In the genomic region with DNA sequence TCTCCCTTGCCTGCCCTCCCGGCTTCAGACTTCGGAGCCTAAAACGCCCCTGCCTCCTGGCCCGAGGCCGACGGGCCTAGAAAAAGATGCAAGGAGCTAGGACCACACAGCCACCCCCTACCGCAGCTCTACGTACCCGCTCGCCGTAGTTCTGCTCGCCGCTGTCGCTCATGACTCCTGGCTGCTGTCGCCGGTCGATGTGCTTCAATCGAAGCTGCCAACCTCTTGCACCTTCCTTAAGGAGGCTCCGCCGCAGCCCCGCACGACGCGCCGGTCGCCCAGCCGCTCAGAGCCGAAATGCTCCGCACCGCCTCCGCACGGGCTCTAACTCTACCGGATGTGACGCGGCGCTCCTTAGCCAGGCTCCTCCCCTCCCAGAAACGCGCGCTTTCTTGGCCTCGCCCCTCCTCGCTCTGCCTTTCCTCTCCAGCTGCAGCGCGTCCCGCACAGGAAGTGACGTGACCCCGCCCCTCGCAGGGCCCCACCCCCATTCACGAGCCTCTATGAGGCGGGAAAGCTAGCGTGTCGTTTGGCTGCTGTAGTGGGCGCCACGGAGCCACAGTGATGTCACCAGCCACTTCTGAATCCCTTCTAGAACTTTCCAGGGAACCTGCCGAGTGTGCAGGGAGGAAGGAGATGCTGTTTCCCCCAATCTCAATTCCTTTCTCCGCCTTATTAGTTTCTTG, we compare ENCODE assay signal across 1 cellular context.
TF ChIP-seq lines count a peak whose summit lies in the region.

A gene (minus strand): TSS at position 326 of the 686 bp plus-strand sequence. CDS start 154 bp downstream, at position 172.

TF ChIP-seq in GM12878, 131 proteins besides CTCF, POLR2A, EP300 and RAD21 (continued from another document and continues in another):
- TF ChIP-seq, protein P1, sequence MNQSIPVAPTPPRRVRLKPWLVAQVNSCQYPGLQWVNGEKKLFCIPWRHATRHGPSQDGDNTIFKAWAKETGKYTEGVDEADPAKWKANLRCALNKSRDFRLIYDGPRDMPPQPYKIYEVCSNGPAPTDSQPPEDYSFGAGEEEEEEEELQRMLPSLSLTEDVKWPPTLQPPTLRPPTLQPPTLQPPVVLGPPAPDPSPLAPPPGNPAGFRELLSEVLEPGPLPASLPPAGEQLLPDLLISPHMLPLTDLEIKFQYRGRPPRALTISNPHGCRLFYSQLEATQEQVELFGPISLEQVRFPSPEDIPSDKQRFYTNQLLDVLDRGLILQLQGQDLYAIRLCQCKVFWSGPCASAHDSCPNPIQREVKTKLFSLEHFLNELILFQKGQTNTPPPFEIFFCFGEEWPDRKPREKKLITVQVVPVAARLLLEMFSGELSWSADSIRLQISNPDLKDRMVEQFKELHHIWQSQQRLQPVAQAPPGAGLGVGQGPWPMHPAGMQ (IDR thresholded peaks at IDR 0.05; ENCODE audit: borderline replicate concordance) = no peak
- 0 out of 2 replicates have a peak, but pooled peaks have one; percentile 21 for TF ChIP-seq GATAD2B (conservative IDR thresholded peaks at IDR 0.05; ENCODE audit: low read depth)
- no peak for TF ChIP-seq ZNF622 (IDR thresholded peaks at IDR 0.05)
- TF ChIP-seq RAD51 (IDR thresholded peaks at IDR 0.05) = no peak
- TF ChIP-seq POLR2AphosphoS5 (IDR thresholded peaks at IDR 0.05; ENCODE audit: low read length) = peak; percentile 100
- TF ChIP-seq CREM (IDR thresholded peaks at IDR 0.05; ENCODE audit: low read depth) = peak; percentile 89
- peak; percentile 58 for TF ChIP-seq SMARCA5 (IDR thresholded peaks at IDR 0.05)
- peak; percentile 75 for TF ChIP-seq KLF5 (IDR thresholded peaks at IDR 0.05; ENCODE audit: partially characterized antibody)
- TF ChIP-seq, protein P2, sequence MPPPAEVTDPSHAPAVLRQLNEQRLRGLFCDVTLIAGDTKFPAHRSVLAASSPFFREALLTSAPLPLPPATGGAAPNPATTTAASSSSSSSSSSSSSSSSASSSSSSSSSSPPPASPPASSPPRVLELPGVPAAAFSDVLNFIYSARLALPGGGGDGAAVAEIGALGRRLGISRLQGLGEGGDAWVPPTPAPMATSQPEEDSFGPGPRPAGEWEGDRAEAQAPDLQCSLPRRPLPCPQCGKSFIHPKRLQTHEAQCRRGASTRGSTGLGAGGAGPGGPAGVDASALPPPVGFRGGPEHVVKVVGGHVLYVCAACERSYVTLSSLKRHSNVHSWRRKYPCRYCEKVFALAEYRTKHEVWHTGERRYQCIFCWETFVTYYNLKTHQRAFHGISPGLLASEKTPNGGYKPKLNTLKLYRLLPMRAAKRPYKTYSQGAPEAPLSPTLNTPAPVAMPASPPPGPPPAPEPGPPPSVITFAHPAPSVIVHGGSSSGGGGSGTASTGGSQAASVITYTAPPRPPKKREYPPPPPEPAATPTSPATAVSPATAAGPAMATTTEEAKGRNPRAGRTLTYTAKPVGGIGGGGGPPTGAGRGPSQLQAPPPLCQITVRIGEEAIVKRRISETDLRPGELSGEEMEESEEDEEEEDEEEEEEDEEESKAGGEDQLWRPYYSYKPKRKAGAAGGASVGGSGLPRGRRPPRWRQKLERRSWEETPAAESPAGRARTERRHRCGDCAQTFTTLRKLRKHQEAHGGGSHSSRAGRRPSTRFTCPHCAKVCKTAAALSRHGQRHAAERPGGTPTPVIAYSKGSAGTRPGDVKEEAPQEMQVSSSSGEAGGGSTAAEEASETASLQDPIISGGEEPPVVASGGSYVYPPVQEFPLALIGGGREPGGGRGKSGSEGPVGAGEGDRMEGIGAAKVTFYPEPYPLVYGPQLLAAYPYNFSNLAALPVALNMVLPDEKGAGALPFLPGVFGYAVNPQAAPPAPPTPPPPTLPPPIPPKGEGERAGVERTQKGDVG (CRISPR knock-in tag; IDR thresholded peaks at IDR 0.05) = no peak
- no peak for TF ChIP-seq BRCA1 (IDR thresholded peaks at IDR 0.05; ENCODE audit: low read depth, low read length)
- no peak for TF ChIP-seq NFYA (IDR thresholded peaks at IDR 0.05; ENCODE audit: borderline replicate concordance, low read depth, low read length)
- TF ChIP-seq SMAD1 (IDR thresholded peaks at IDR 0.05; ENCODE audit: low read depth, partially characterized antibody) = no peak
- no peak for TF ChIP-seq RUNX3 (IDR thresholded peaks at IDR 0.05; ENCODE audit: low read length)
- TF ChIP-seq, protein P3, sequence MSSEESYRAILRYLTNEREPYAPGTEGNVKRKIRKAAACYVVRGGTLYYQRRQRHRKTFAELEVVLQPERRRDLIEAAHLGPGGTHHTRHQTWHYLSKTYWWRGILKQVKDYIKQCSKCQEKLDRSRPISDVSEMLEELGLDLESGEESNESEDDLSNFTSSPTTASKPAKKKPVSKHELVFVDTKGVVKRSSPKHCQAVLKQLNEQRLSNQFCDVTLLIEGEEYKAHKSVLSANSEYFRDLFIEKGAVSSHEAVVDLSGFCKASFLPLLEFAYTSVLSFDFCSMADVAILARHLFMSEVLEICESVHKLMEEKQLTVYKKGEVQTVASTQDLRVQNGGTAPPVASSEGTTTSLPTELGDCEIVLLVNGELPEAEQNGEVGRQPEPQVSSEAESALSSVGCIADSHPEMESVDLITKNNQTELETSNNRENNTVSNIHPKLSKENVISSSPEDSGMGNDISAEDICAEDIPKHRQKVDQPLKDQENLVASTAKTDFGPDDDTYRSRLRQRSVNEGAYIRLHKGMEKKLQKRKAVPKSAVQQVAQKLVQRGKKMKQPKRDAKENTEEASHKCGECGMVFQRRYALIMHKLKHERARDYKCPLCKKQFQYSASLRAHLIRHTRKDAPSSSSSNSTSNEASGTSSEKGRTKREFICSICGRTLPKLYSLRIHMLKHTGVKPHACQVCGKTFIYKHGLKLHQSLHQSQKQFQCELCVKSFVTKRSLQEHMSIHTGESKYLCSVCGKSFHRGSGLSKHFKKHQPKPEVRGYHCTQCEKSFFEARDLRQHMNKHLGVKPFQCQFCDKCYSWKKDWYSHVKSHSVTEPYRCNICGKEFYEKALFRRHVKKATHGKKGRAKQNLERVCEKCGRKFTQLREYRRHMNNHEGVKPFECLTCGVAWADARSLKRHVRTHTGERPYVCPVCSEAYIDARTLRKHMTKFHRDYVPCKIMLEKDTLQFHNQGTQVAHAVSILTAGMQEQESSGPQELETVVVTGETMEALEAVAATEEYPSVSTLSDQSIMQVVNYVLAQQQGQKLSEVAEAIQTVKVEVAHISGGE (CRISPR knock-in tag; IDR thresholded peaks at IDR 0.05) = no peak
- peak; percentile 91; the same call in 1 of the 2 replicates for TF ChIP-seq CBFB (IDR thresholded peaks at IDR 0.05; ENCODE audit: low read depth)
- TF ChIP-seq IRF4 (IDR thresholded peaks at IDR 0.05; ENCODE audit: low read depth, low read length) = peak; percentile 44; the same call in 1 of the 2 replicates
- no peak for TF ChIP-seq CHD4 (IDR thresholded peaks at IDR 0.05)
- no peak for TF ChIP-seq SIN3A (IDR thresholded peaks at IDR 0.05; ENCODE audit: low read depth, low read length)
- TF ChIP-seq, protein P4, sequence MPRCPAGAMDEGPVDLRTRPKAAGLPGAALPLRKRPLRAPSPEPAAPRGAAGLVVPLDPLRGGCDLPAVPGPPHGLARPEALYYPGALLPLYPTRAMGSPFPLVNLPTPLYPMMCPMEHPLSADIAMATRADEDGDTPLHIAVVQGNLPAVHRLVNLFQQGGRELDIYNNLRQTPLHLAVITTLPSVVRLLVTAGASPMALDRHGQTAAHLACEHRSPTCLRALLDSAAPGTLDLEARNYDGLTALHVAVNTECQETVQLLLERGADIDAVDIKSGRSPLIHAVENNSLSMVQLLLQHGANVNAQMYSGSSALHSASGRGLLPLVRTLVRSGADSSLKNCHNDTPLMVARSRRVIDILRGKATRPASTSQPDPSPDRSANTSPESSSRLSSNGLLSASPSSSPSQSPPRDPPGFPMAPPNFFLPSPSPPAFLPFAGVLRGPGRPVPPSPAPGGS (IDR thresholded peaks at IDR 0.05; ENCODE audit: borderline replicate concordance, insufficient read depth, low read depth, low read length, poor library complexity, severe bottlenecking) = no peak
- no peak for TF ChIP-seq NRF1 (conservative IDR thresholded peaks at IDR 0.05; ENCODE audit: low read depth, low read length)
- peak; percentile 98 for TF ChIP-seq LARP7 (IDR thresholded peaks at IDR 0.05)
- TF ChIP-seq PAX8 (IDR thresholded peaks at IDR 0.05) = no peak
- TF ChIP-seq STAT1 (conservative IDR thresholded peaks at IDR 0.05) = no peak
- no peak; the same call in 1 of the 2 replicates for TF ChIP-seq IKZF1 (conservative IDR thresholded peaks at IDR 0.05)
- TF ChIP-seq ZNF274 (IDR thresholded peaks at IDR 0.05; ENCODE audit: insufficient read depth, insufficient read length) = no peak
- TF ChIP-seq STAT3 (IDR thresholded peaks at IDR 0.05; ENCODE audit: low read depth, low read length) = no peak
- TF ChIP-seq ETV6 (conservative IDR thresholded peaks at IDR 0.05 in 1 of 2, IDR thresholded peaks at IDR 0.05 in 1 of 2; ENCODE audit: borderline replicate concordance in 1 of 2, low read depth in 1 of 2) = peak in 1 of 2 experiments; percentile 11; a peak in 1 of 4 replicates
- TF ChIP-seq ZZZ3 (IDR thresholded peaks at IDR 0.05; ENCODE audit: control insufficient read depth, insufficient read length, low read depth) = no peak
- TF ChIP-seq SMAD5 (IDR thresholded peaks at IDR 0.05; ENCODE audit: low read depth) = peak; percentile 98
- TF ChIP-seq, protein P5, sequence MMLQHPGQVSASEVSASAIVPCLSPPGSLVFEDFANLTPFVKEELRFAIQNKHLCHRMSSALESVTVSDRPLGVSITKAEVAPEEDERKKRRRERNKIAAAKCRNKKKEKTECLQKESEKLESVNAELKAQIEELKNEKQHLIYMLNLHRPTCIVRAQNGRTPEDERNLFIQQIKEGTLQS (IDR thresholded peaks at IDR 0.05; ENCODE audit: borderline replicate concordance, extremely low read depth, low read depth, low read length) = no peak
- TF ChIP-seq DPF2 (IDR thresholded peaks at IDR 0.05) = peak; percentile 63
- TF ChIP-seq, protein P6, sequence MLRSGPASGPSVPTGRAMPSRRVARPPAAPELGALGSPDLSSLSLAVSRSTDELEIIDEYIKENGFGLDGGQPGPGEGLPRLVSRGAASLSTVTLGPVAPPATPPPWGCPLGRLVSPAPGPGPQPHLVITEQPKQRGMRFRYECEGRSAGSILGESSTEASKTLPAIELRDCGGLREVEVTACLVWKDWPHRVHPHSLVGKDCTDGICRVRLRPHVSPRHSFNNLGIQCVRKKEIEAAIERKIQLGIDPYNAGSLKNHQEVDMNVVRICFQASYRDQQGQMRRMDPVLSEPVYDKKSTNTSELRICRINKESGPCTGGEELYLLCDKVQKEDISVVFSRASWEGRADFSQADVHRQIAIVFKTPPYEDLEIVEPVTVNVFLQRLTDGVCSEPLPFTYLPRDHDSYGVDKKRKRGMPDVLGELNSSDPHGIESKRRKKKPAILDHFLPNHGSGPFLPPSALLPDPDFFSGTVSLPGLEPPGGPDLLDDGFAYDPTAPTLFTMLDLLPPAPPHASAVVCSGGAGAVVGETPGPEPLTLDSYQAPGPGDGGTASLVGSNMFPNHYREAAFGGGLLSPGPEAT (IDR thresholded peaks at IDR 0.05; ENCODE audit: low read depth) = no peak
- TF ChIP-seq CEBPB (IDR thresholded peaks at IDR 0.05; ENCODE audit: borderline replicate concordance in 1 of 2, low read depth in 2 of 2, low read length in 2 of 2) = no peak
- TF ChIP-seq, protein P7, sequence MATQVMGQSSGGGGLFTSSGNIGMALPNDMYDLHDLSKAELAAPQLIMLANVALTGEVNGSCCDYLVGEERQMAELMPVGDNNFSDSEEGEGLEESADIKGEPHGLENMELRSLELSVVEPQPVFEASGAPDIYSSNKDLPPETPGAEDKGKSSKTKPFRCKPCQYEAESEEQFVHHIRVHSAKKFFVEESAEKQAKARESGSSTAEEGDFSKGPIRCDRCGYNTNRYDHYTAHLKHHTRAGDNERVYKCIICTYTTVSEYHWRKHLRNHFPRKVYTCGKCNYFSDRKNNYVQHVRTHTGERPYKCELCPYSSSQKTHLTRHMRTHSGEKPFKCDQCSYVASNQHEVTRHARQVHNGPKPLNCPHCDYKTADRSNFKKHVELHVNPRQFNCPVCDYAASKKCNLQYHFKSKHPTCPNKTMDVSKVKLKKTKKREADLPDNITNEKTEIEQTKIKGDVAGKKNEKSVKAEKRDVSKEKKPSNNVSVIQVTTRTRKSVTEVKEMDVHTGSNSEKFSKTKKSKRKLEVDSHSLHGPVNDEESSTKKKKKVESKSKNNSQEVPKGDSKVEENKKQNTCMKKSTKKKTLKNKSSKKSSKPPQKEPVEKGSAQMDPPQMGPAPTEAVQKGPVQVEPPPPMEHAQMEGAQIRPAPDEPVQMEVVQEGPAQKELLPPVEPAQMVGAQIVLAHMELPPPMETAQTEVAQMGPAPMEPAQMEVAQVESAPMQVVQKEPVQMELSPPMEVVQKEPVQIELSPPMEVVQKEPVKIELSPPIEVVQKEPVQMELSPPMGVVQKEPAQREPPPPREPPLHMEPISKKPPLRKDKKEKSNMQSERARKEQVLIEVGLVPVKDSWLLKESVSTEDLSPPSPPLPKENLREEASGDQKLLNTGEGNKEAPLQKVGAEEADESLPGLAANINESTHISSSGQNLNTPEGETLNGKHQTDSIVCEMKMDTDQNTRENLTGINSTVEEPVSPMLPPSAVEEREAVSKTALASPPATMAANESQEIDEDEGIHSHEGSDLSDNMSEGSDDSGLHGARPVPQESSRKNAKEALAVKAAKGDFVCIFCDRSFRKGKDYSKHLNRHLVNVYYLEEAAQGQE (IDR thresholded peaks at IDR 0.05; ENCODE audit: low read depth, low read length) = peak; percentile 62
- no peak for TF ChIP-seq RB1 (IDR thresholded peaks at IDR 0.05; ENCODE audit: borderline replicate concordance)
- TF ChIP-seq CBX5 (IDR thresholded peaks at IDR 0.05; ENCODE audit: low read depth) = no peak; the same call in 1 of the 2 replicates
- TF ChIP-seq, protein P8, sequence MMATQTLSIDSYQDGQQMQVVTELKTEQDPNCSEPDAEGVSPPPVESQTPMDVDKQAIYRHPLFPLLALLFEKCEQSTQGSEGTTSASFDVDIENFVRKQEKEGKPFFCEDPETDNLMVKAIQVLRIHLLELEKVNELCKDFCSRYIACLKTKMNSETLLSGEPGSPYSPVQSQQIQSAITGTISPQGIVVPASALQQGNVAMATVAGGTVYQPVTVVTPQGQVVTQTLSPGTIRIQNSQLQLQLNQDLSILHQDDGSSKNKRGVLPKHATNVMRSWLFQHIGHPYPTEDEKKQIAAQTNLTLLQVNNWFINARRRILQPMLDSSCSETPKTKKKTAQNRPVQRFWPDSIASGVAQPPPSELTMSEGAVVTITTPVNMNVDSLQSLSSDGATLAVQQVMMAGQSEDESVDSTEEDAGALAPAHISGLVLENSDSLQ (IDR thresholded peaks at IDR 0.05) = no peak
- no peak for TF ChIP-seq ZNF384 (IDR thresholded peaks at IDR 0.05; ENCODE audit: borderline replicate concordance, low read depth, low read length)
- no peak for TF ChIP-seq SUZ12 (IDR thresholded peaks at IDR 0.05; ENCODE audit: unreplicated experiment)
- TF ChIP-seq MTA3 (IDR thresholded peaks at IDR 0.05; ENCODE audit: borderline replicate concordance, low read length) = no peak
- no peak for TF ChIP-seq SP1 (IDR thresholded peaks at IDR 0.05; ENCODE audit: low read depth, low read length)
- TF ChIP-seq, protein P9, sequence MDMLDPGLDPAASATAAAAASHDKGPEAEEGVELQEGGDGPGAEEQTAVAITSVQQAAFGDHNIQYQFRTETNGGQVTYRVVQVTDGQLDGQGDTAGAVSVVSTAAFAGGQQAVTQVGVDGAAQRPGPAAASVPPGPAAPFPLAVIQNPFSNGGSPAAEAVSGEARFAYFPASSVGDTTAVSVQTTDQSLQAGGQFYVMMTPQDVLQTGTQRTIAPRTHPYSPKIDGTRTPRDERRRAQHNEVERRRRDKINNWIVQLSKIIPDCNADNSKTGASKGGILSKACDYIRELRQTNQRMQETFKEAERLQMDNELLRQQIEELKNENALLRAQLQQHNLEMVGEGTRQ (IDR thresholded peaks at IDR 0.05; ENCODE audit: borderline replicate concordance, low read depth, low read length) = no peak
- TF ChIP-seq PML (IDR thresholded peaks at IDR 0.05; ENCODE audit: low read length) = peak; percentile 99
